1 cellular context compared by ENCODE assay signal in the genomic region with DNA sequence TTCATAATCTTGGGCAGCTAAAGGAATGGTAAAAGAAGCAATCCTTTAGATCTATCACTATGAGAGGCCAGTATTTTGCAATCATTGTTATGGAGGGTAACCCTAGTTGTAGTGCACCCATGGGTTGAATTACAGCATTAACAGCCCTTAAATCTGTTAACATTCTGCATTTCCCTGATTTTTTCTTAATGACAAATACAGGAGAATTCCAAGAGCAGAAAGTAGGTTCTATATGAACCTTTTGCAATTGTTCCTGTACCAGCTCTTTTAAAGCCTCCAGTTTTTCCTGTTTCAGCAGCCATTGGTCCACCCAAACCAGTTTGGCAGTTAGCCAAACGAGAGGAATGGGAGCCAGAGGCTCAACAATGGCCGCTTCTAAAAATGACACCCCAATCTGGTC.
TF ChIP-seq lines count a peak whose summit lies in the region.

No MANE protein-coding gene starts in this region.

TF ChIP-seq in GM23338, 12 proteins besides CTCF, POLR2A, EP300 and RAD21 (continued from another document):
- TF ChIP-seq, protein P1, sequence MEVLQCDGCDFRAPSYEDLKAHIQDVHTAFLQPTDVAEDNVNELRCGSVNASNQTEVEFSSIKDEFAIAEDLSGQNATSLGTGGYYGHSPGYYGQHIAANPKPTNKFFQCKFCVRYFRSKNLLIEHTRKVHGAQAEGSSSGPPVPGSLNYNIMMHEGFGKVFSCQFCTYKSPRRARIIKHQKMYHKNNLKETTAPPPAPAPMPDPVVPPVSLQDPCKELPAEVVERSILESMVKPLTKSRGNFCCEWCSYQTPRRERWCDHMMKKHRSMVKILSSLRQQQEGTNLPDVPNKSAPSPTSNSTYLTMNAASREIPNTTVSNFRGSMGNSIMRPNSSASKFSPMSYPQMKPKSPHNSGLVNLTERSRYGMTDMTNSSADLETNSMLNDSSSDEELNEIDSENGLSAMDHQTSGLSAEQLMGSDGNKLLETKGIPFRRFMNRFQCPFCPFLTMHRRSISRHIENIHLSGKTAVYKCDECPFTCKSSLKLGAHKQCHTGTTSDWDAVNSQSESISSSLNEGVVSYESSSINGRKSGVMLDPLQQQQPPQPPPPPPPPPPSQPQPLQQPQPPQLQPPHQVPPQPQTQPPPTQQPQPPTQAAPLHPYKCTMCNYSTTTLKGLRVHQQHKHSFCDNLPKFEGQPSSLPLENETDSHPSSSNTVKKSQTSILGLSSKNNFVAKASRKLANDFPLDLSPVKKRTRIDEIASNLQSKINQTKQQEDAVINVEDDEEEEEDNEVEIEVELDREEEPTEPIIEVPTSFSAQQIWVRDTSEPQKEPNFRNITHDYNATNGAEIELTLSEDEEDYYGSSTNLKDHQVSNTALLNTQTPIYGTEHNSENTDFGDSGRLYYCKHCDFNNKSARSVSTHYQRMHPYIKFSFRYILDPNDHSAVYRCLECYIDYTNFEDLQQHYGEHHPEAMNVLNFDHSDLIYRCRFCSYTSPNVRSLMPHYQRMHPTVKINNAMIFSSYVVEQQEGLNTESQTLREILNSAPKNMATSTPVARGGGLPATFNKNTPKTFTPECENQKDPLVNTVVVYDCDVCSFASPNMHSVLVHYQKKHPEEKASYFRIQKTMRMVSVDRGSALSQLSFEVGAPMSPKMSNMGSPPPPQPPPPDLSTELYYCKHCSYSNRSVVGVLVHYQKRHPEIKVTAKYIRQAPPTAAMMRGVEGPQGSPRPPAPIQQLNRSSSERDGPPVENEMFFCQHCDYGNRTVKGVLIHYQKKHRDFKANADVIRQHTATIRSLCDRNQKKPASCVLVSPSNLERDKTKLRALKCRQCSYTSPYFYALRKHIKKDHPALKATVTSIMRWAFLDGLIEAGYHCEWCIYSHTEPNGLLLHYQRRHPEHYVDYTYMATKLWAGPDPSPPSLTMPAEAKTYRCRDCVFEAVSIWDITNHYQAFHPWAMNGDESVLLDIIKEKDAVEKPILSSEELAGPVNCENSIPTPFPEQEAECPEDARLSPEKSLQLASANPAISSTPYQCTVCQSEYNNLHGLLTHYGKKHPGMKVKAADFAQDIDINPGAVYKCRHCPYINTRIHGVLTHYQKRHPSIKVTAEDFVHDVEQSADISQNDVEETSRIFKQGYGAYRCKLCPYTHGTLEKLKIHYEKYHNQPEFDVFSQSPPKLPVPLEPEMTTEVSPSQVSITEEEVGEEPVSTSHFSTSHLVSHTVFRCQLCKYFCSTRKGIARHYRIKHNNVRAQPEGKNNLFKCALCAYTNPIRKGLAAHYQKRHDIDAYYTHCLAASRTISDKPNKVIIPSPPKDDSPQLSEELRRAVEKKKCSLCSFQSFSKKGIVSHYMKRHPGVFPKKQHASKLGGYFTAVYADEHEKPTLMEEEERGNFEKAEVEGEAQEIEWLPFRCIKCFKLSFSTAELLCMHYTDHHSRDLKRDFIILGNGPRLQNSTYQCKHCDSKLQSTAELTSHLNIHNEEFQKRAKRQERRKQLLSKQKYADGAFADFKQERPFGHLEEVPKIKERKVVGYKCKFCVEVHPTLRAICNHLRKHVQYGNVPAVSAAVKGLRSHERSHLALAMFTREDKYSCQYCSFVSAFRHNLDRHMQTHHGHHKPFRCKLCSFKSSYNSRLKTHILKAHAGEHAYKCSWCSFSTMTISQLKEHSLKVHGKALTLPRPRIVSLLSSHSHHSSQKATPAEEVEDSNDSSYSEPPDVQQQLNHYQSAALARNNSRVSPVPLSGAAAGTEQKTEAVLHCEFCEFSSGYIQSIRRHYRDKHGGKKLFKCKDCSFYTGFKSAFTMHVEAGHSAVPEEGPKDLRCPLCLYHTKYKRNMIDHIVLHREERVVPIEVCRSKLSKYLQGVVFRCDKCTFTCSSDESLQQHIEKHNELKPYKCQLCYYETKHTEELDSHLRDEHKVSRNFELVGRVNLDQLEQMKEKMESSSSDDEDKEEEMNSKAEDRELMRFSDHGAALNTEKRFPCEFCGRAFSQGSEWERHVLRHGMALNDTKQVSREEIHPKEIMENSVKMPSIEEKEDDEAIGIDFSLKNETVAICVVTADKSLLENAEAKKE (CRISPR knock-in tag; IDR thresholded peaks at IDR 0.05): no peak
- no peak for TF ChIP-seq EZH2phosphoT487 (IDR thresholded peaks at IDR 0.05; ENCODE audit: unreplicated experiment)
- TF ChIP-seq CREB1 (CRISPR knock-in tag; IDR thresholded peaks at IDR 0.05; ENCODE audit: low read depth): no peak
- TF ChIP-seq, protein P2, sequence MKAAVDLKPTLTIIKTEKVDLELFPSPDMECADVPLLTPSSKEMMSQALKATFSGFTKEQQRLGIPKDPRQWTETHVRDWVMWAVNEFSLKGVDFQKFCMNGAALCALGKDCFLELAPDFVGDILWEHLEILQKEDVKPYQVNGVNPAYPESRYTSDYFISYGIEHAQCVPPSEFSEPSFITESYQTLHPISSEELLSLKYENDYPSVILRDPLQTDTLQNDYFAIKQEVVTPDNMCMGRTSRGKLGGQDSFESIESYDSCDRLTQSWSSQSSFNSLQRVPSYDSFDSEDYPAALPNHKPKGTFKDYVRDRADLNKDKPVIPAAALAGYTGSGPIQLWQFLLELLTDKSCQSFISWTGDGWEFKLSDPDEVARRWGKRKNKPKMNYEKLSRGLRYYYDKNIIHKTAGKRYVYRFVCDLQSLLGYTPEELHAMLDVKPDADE (IDR thresholded peaks at IDR 0.05): no peak
- TF ChIP-seq POLR2AphosphoS5 (IDR thresholded peaks at IDR 0.05; ENCODE audit: low read depth): no peak
- no peak for TF ChIP-seq NANOG (IDR thresholded peaks at IDR 0.05; ENCODE audit: borderline replicate concordance)
- TF ChIP-seq, protein P3, sequence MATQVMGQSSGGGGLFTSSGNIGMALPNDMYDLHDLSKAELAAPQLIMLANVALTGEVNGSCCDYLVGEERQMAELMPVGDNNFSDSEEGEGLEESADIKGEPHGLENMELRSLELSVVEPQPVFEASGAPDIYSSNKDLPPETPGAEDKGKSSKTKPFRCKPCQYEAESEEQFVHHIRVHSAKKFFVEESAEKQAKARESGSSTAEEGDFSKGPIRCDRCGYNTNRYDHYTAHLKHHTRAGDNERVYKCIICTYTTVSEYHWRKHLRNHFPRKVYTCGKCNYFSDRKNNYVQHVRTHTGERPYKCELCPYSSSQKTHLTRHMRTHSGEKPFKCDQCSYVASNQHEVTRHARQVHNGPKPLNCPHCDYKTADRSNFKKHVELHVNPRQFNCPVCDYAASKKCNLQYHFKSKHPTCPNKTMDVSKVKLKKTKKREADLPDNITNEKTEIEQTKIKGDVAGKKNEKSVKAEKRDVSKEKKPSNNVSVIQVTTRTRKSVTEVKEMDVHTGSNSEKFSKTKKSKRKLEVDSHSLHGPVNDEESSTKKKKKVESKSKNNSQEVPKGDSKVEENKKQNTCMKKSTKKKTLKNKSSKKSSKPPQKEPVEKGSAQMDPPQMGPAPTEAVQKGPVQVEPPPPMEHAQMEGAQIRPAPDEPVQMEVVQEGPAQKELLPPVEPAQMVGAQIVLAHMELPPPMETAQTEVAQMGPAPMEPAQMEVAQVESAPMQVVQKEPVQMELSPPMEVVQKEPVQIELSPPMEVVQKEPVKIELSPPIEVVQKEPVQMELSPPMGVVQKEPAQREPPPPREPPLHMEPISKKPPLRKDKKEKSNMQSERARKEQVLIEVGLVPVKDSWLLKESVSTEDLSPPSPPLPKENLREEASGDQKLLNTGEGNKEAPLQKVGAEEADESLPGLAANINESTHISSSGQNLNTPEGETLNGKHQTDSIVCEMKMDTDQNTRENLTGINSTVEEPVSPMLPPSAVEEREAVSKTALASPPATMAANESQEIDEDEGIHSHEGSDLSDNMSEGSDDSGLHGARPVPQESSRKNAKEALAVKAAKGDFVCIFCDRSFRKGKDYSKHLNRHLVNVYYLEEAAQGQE (IDR thresholded peaks at IDR 0.05; ENCODE audit: unreplicated experiment): no peak
- TF ChIP-seq EZH2 (IDR thresholded peaks at IDR 0.05; ENCODE audit: low read depth, unreplicated experiment): no peak
- TF ChIP-seq STAT1 (IDR thresholded peaks at IDR 0.05; ENCODE audit: unreplicated experiment): no peak
